In genomic region chr5:43400082-43400481, GRCh38 we compare ENCODE assay signal across 14 cellular contexts. TPM values are rescaled to one million over a fixed set of nuclear protein-coding genes. Genes with fewer than 3 reads are reported as not detected.
A peak's percentile ranks its signal among the peaks of the same experiment; 100 is the strongest.
DNase-seq lines count a peak whose midpoint lies in the region; ATAC-seq and TF ChIP-seq lines count a peak whose summit lies in the region.
"Had no signal": no experiment of that assay in that cellular context is flagged by ENCODE, and none has a peak within 500 bp of the region (broad histone marks: within the 10 kb centered on the region; RNA-seq: fewer than 3 reads in every experiment).

No MANE protein-coding gene starts in this region.

- peak; percentile 33 for TF ChIP-seq CTCF in AG09319 (IDR thresholded peaks at IDR 0.05; ENCODE audit: low read depth, low read length)
- TF ChIP-seq CTCF in kidney epithelial cell (IDR thresholded peaks at IDR 0.05; ENCODE audit: insufficient read depth, low read length, poor library complexity, severe bottlenecking): peak; percentile 42
- TF ChIP-seq CTCF in Peyer's patch (IDR thresholded peaks at IDR 0.05): peak in 2 of 6 experiments; percentile 2 to 19

- H3K27me3 ChIP-seq in kidney epithelial cell (ENCODE audit: control insufficient read depth, insufficient read depth, low read length): no peaks in the 10 kb centered on the region
- no peaks in the 10 kb centered on the region for H3K27me3 ChIP-seq in Peyer's patch
- H3K27me3 ChIP-seq in HAP-1 (ENCODE audit: low read depth): 0 out of 2 replicates have a peak, but pooled peaks cover 2% of the 10 kb centered on the region

- peaks cover 32% of the 10 kb centered on the region for H3K4me1 Mint-ChIP-seq in activated T-cell treated with anti-CD3 and anti-CD28 coated beads, Interleukin-2, amount 50 U/mL, for 24 hours (ENCODE audit: low read depth)

- in situ Hi-C loops in KBM-7 (cut with MboI; ENCODE audit: low pct_unique_long_range_greater_than_20kb, low sequenced_read_pairs) (no loop called here), HAP-1 (cut with MboI; ENCODE audit: low sequenced_read_pairs) (no loop called here)

- H3K27ac ChIP-seq in Peyer's patch: no peak overlapping the region
- H3K27ac ChIP-seq: dorsolateral prefrontal cortex had no signal

- no peaks in the 10 kb centered on the region for H3K4me1 ChIP-seq in Peyer's patch
- no peaks in the 10 kb centered on the region for H3K4me1 ChIP-seq in HAP-1

- H3K4me3 ChIP-seq in kidney epithelial cell (ENCODE audit: low read depth, low read length): no peak overlapping the region
- H3K4me3 ChIP-seq in Peyer's patch: no peak overlapping the region
- H3K4me3 ChIP-seq in HAP-1: no peak overlapping the region
- H3K4me3 ChIP-seq: dorsolateral prefrontal cortex, K562 had no signal

- peaks cover 24% of the 10 kb centered on the region for H3K36me3 Mint-ChIP-seq in activated T-cell treated with anti-CD3 and anti-CD28 coated beads, Interleukin-2, amount 50 U/mL, for 24 hours (ENCODE audit: low read depth)

- H3K9me3 Mint-ChIP-seq in activated T-cell treated with anti-CD3 and anti-CD28 coated beads, Interleukin-2, amount 50 U/mL, for 24 hours: peaks cover 11% of the 10 kb centered on the region

- no peak for DNase-seq in AG09319 (ENCODE audit: extremely low read depth, low read depth)
- DNase-seq in KBM-7: peak; percentile 15
- peak; percentile 32 for DNase-seq in astrocyte of the hippocampus (ENCODE audit: low read depth, low spot score)
- no peak for DNase-seq in kidney epithelial cell (ENCODE audit: low read depth)
- no peak for DNase-seq in Peyer's patch
- no peak for DNase-seq in activated T-cell treated with anti-CD3 and anti-CD28 coated beads, Interleukin-2, amount 50 U/mL, for 24 hours
- no peak for DNase-seq in HAP-1 (ENCODE audit: low spot score in 2 of 2)
- DNase-seq: activated CD4-positive, alpha-beta T cell treated with anti-CD3 and anti-CD28 coated beads, Interleukin-2, amount 50 U/mL, for 1 hour; activated gamma-delta T cell; dorsolateral prefrontal cortex; hippocampal formation; retina had no signal

- H3K9me3 ChIP-seq in Peyer's patch: no peaks in the 10 kb centered on the region
- no peaks in the 10 kb centered on the region for H3K9me3 ChIP-seq in HAP-1

- no peak for ATAC-seq in HG02759 (IDR thresholded peaks at IDR 0.05; ENCODE audit: unreplicated experiment)
- ATAC-seq: K562 had no signal

- TF ChIP-seq POLR2A in Peyer's patch (IDR thresholded peaks at IDR 0.05): no peak

- no peaks in the 10 kb centered on the region for H3K27me3 Mint-ChIP-seq in activated T-cell treated with anti-CD3 and anti-CD28 coated beads, Interleukin-2, amount 50 U/mL, for 24 hours

- H3K4me3 Mint-ChIP-seq in activated T-cell treated with anti-CD3 and anti-CD28 coated beads, Interleukin-2, amount 50 U/mL, for 24 hours: no peak overlapping the region

- H3K36me3 ChIP-seq in kidney epithelial cell (ENCODE audit: control insufficient read depth, insufficient read depth, low read length): no peaks in the 10 kb centered on the region
- no peaks in the 10 kb centered on the region for H3K36me3 ChIP-seq in Peyer's patch
- H3K36me3 ChIP-seq in HAP-1 (replicated peaks): no peaks in the 10 kb centered on the region

- H3K27ac Mint-ChIP-seq in activated T-cell treated with anti-CD3 and anti-CD28 coated beads, Interleukin-2, amount 50 U/mL, for 24 hours: no peak overlapping the region

RNA-seq across cellular contexts. Expression of gene CCL28, which starts 12.1 kb away (rescaled TPM):
- total RNA-seq in kidney epithelial cell: 4.7 and 7.5 TPM in 2 replicates
- total RNA-seq in Peyer's patch: 10 to 100 TPM in 3 of 4 donors, 1 to 10 TPM in 1; 5.5 to 22.3 (median 13.0) TPM
- total RNA-seq: K562 had no signal

Comparison
In these comparisons a context has a peak if more than half of its experiments do, and no peak if none do; other contexts are left out.
1. DNase-seq: peak in KBM-7 (single experiment) and astrocyte of the hippocampus (single experiment); none in AG09319 (single experiment), kidney epithelial cell (single experiment), Peyer's patch (0 of 3), activated T-cell treated with anti-CD3 and anti-CD28 coated beads, Interleukin-2, amount 50 U/mL, for 24 hours (single experiment) and HAP-1 (0 of 2).